Comparison of ENCODE assay signal across 1 cellular context in the genomic region with DNA sequence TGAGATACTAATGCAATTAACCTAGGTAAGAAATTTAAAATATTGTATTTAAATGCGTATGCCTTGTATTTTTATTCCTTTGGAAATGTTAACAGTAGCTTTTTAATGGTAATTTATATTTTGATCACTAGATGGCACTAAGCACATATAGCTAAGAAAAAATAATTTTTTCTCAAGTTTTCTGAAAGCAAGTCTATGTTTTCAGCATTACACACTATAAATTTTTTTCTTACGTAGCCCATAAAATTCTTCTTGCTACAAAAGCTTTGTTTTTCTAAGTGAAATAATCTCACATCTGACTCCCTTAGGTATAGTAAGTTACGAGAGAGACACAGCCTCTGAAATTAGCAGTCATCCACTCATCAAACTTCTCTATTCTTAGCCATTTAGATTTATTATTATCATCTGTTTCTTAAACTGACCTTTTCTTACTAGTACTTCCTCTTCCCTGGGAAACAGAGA.
TF ChIP-seq lines count a peak whose summit lies in the region.

No MANE protein-coding gene starts in this region.

TF ChIP-seq in K562, 482 proteins besides CTCF, POLR2A, EP300 and RAD21 (continued from another document):
- TF ChIP-seq, protein P1, sequence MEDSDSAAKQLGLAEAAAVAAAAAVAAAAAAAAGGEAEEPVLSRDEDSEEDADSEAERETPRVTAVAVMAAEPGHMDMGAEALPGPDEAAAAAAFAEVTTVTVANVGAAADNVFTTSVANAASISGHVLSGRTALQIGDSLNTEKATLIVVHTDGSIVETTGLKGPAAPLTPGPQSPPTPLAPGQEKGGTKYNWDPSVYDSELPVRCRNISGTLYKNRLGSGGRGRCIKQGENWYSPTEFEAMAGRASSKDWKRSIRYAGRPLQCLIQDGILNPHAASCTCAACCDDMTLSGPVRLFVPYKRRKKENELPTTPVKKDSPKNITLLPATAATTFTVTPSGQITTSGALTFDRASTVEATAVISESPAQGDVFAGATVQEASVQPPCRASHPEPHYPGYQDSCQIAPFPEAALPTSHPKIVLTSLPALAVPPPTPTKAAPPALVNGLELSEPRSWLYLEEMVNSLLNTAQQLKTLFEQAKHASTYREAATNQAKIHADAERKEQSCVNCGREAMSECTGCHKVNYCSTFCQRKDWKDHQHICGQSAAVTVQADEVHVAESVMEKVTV (CRISPR knock-in tag; IDR thresholded peaks at IDR 0.05) = peak; percentile 44; the same call in 1 of the 2 replicates
